Comparison of ENCODE assay signal across 1 cellular context in the genomic region with DNA sequence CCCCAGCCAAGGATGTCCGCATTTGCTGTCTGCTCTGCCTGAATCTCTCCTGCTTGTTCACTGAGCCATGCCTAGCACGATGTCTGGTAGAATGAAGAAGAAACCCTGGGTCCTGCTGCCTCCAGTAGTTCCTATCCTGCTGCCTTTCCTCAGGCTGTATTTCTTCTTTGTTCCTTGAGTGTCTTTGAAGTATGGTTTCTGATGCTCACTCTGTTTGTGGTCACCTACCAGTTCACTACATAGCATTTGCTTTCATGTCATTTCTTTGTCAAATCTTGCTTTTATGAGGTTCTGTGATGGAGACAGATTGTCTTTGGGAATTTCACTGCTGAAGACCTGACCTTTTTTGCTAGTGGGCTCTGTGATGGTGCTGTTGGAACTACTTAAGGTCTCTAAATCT.
TF ChIP-seq lines count a peak whose summit lies in the region.

No MANE protein-coding gene starts in this region.

TF ChIP-seq in H1, 55 proteins besides CTCF, POLR2A, EP300 and RAD21:
- TF ChIP-seq CHD2 (IDR thresholded peaks at IDR 0.05; ENCODE audit: low read length), result no peak
- TF ChIP-seq FOSL1 (IDR thresholded peaks at IDR 0.05; ENCODE audit: insufficient read depth, low read depth, low read length), result no peak
- TF ChIP-seq RFX5 (IDR thresholded peaks at IDR 0.05; ENCODE audit: borderline replicate concordance, low read depth, low read length), result no peak
- no peak for TF ChIP-seq EZH2 (IDR thresholded peaks at IDR 0.05; ENCODE audit: low read depth, low read length, severe bottlenecking)
- no peak for TF ChIP-seq JUND (IDR thresholded peaks at IDR 0.05; ENCODE audit: low read length)
